Comparison of ENCODE assay signal across 17 cellular contexts in the genomic region with DNA sequence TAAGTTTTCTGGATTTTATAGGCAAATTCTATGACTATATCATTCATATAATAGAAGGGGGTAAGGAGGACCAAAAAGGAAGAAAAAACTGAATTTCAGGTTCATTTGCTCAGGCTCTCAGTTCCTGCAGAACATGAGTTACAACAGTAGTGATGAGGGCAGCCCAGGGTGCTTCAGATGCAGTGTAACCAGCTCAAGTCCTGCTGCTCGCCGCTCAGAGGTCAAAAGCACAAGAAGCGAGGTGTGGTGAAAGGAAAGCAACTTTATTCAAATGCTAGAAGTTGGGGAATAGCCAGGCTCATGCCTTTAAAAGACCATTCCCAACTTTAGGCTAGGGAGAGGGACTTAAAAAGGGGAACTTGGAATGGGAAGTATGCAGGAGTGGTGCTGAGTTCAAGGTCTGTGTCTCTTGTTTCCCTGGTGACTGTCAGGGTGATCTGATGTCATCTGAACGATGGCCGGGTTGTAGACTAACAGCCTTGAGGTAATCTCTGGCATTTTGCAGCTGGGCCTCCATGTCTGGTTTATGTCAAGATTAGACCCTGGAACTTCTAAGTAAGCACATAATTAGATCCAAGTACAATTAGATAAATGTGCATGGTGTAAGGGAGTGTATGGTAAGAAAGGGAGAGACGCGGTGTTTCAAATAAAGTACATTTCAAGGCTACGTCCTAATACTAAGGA.
"Had no signal": no experiment of that assay in that cellular context is flagged by ENCODE, and none has a peak within 500 bp of the region (broad histone marks: within the 10 kb centered on the region; RNA-seq: fewer than 3 reads in every experiment).

No MANE protein-coding gene starts in this region.

- ATAC-seq: activated T-cell treated with anti-CD3 and anti-CD28 coated beads, Interleukin-2, amount 50 U/mL, for 4 hours; left lung; pancreas; stimulated activated naive CD8-positive, alpha-beta T cell treated with anti-CD3 and anti-CD28 coated beads, Interleukin-15, amount 100 ng/mL, for 72 hours had no signal

- H3K27ac Mint-ChIP-seq: activated naive CD8-positive, alpha-beta T cell treated with anti-CD3 and anti-CD28 coated beads for 36 hours; stimulated activated naive CD8-positive, alpha-beta T cell treated with anti-CD3 and anti-CD28 coated beads, Interleukin-15, amount 100 ng/mL, for 72 hours had no signal

- H3K36me3 Mint-ChIP-seq: activated naive CD8-positive, alpha-beta T cell treated with anti-CD3 and anti-CD28 coated beads for 36 hours had no signal

- H3K4me3 ChIP-seq: ascending aorta, esophagus squamous epithelium, left lung, pancreas, thoracic aorta, vagina had no signal

- H3K36me3 ChIP-seq: ascending aorta, esophagus squamous epithelium, left lung, pancreas, thoracic aorta, vagina had no signal

- H3K9me3 ChIP-seq: ascending aorta, esophagus squamous epithelium, left lung, pancreas, thoracic aorta, vagina had no signal

- H3K4me3 Mint-ChIP-seq: activated naive CD8-positive, alpha-beta T cell treated with anti-CD3 and anti-CD28 coated beads for 36 hours; activated T-cell treated with anti-CD3 and anti-CD28 coated beads, Interleukin-2, amount 50 U/mL, for 4 hours; neural crest cell; stimulated activated naive CD8-positive, alpha-beta T cell treated with anti-CD3 and anti-CD28 coated beads, Interleukin-15, amount 100 ng/mL, for 72 hours had no signal

- H3K4me1 Mint-ChIP-seq: activated naive CD8-positive, alpha-beta T cell treated with anti-CD3 and anti-CD28 coated beads for 36 hours; stimulated activated naive CD8-positive, alpha-beta T cell treated with anti-CD3 and anti-CD28 coated beads, Interleukin-15, amount 100 ng/mL, for 72 hours had no signal

- H3K4me1 ChIP-seq: ascending aorta, left lung, vagina had no signal

- H3K9me3 Mint-ChIP-seq: activated naive CD8-positive, alpha-beta T cell treated with anti-CD3 and anti-CD28 coated beads for 36 hours; activated T-cell treated with anti-CD3 and anti-CD28 coated beads, Interleukin-2, amount 50 U/mL, for 4 hours; neural crest cell; stimulated activated naive CD8-positive, alpha-beta T cell treated with anti-CD3 and anti-CD28 coated beads, Interleukin-15, amount 100 ng/mL, for 72 hours had no signal

- H3K27me3 Mint-ChIP-seq: activated naive CD8-positive, alpha-beta T cell treated with anti-CD3 and anti-CD28 coated beads for 36 hours had no signal

- H3K27ac ChIP-seq: ascending aorta, esophagus squamous epithelium, left lung, pancreas, thoracic aorta, vagina had no signal

- DNase-seq: activated CD4-positive, alpha-beta T cell treated with anti-CD3 and anti-CD28 coated beads, Interleukin-2, amount 50 U/mL, for 48 hours; activated CD4-positive, CD25-positive, alpha-beta regulatory T cell treated with anti-CD3 and anti-CD28 coated beads, Interleukin-2, amount 50 U/mL, for 72 hours; activated gamma-delta T cell; activated naive CD8-positive, alpha-beta T cell treated with anti-CD3 and anti-CD28 coated beads for 36 hours; activated T-cell treated with anti-CD3 and anti-CD28 coated beads, Interleukin-2, amount 50 U/mL, for 4 hours; esophagus squamous epithelium; foreskin melanocyte; head of caudate nucleus; left lung; pancreas; stimulated activated CD4-positive, alpha-beta T cell treated with anti-CD3 and anti-CD28 coated beads, Interleukin-15, amount 100 ng/mL, for 24 hours; stimulated activated CD4-positive, alpha-beta T cell treated with anti-CD3 and anti-CD28 coated beads, Interleukin-4, amount 100 ng/mL, for 24 hours; stimulated activated naive CD8-positive, alpha-beta T cell treated with anti-CD3 and anti-CD28 coated beads, Interleukin-15, amount 100 ng/mL, for 72 hours had no signal
